ENCODE assay signal across 8 cellular contexts in genomic region chr17:2215616-2216364, GRCh38.
DNase-seq lines count a peak whose midpoint lies in the region; ATAC-seq, FAIRE-seq and TF ChIP-seq lines count a peak whose summit lies in the region.

No MANE protein-coding gene starts in this region.

- H3K27ac ChIP-seq in OCI-LY7 (ENCODE audit: low read depth, low read length, poor library complexity, severe bottlenecking) (peak overlapping the region; percentile 53), rectal smooth muscle tissue (ENCODE audit: low read depth, low read length) (peak overlapping the region; percentile 87)

- H3K9ac ChIP-seq in rectal smooth muscle tissue (ENCODE audit: low read length): peak overlapping the region; percentile 10

- H4K20me1 ChIP-seq in OCI-LY7 (ENCODE audit: insufficient read depth, low read length): peaks cover 7% of the 10 kb centered on the region; the same call in 1 of the 2 replicates

- no TSS peak for BruUV-seq in OCI-LY7 (replicated peaks; lab: Mats Ljungman, UMichigan)

- H3K9me2 ChIP-seq in OCI-LY7 (ENCODE audit: insufficient read depth, low read length): no peaks in the 10 kb centered on the region

- peak; percentile 93 for FAIRE-seq in H54 (lab: Jason Lieb, UNC)

- 0 out of 2 replicates have a peak, but pooled peaks have one; percentile 22 for TF ChIP-seq CTCF in OCI-LY7 (conservative IDR thresholded peaks at IDR 0.05; ENCODE audit: low read length)

- no peaks in the 10 kb centered on the region for H3K36me3 ChIP-seq in OCI-LY7 (ENCODE audit: insufficient read depth, low read length)
- no peaks in the 10 kb centered on the region for H3K36me3 ChIP-seq in rectal smooth muscle tissue (ENCODE audit: control insufficient read depth, insufficient read depth, low read length)

- TF ChIP-seq POLR2A in H54 (IDR thresholded peaks at IDR 0.05; ENCODE audit: low read depth, low read length): no peak

- peaks cover 39% of the 10 kb centered on the region for H3K4me1 ChIP-seq in OCI-LY7 (ENCODE audit: insufficient read depth, low read length, poor library complexity, severe bottlenecking)
- H3K4me1 ChIP-seq in rectal smooth muscle tissue (ENCODE audit: control insufficient read depth, insufficient read depth, low read length): peaks cover 45% of the 10 kb centered on the region

- H3K9me3 ChIP-seq in OCI-LY7 (ENCODE audit: low read length): no peaks in the 10 kb centered on the region

- peak overlapping the region; percentile 36 for H3K4me3 ChIP-seq in OCI-LY7 (ENCODE audit: low read depth, low read length, poor library complexity, severe bottlenecking)
- H3K4me3 ChIP-seq in rectal smooth muscle tissue (ENCODE audit: low read length): peak overlapping the region; percentile 42

- H3K27me3 ChIP-seq in rectal smooth muscle tissue (ENCODE audit: control insufficient read depth, insufficient read depth, low read length): no peaks in the 10 kb centered on the region

- DNase-seq in GM03348 (ENCODE audit: low spot score) (peak; percentile 80), H54 (ENCODE audit: insufficient read length, low spot score) (peak; percentile 60), OCI-LY7 (ENCODE audit: low spot score) (peak; percentile 85), germinal center (ENCODE audit: low spot score) (peak; percentile 85), OCI-M2 (lab: John Stamatoyannopoulos, UW; ENCODE audit: unreplicated experiment) (no peak)
- DNase-seq in activated effector memory CD4-positive, alpha-beta T cell treated with anti-CD3 and anti-CD28 coated beads, Interleukin-2, amount 50 U/mL, for 16 hours: peak; percentile 85

- CTCF ChIA-PET in OCI-LY7 (lab: Charles Lee; ENCODE audit: unreplicated experiment): no interaction called here

- intact Hi-C loops in OCI-LY7 (cut with micrococcal nuclease; ENCODE audit: unreplicated experiment): no loop called here

- POLR2A ChIA-PET in OCI-LY7 (lab: Charles Lee): interaction anchor here (0.6 kb wide), 1 partner anchor 29 kb away, joined by 3 read pairs; no protein-coding TSS in a partner anchor

- peak overlapping the region; percentile 74 for H3K4me2 ChIP-seq in OCI-LY7 (ENCODE audit: low read length)

- no peaks in the 10 kb centered on the region for H3K79me2 ChIP-seq in OCI-LY7 (ENCODE audit: insufficient read depth, low read depth, low read length)

- ATAC-seq in GM18870 (IDR thresholded peaks at IDR 0.05; ENCODE audit: unreplicated experiment): no peak

- H2AFZ ChIP-seq in OCI-LY7 (ENCODE audit: low read length): no peak overlapping the region
